ENCODE assay signal across 8 cellular contexts in the genomic region with DNA sequence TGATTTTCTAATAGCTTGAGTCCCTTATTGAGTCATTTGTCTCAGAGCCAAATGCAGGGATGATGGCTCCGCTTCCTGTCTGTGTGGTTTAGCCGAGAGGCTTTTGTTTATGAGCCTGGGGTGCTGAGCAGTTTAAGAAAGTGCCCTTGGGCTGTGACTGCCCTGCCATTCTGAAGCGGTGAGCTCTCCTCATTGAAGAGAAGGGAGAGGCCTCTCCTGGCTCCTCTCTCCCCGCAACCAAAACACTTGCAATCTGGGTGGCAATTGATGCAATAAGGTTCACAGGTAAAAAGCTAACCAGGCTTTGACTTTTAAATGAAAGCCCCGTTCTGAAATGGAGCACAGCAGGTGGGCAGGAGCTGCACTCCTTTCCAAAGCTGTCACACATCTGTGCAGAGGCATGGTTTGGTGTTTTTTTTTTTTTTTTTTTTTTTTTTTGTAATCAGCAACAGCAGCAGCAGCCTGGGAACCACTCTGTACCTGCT.
DNase-seq lines count a peak whose midpoint lies in the region; ATAC-seq and TF ChIP-seq lines count a peak whose summit lies in the region.

No MANE protein-coding gene starts in this region.

- H3K36me3 ChIP-seq in HUES6 (ENCODE audit: control insufficient read depth, insufficient read depth, low read length) (no peaks in the 10 kb centered on the region), MM.1S (replicated peaks; ENCODE audit: insufficient read depth, low read length) (no peaks in the 10 kb centered on the region)

- DNase-seq in Daoy (ENCODE audit: low read depth), result peak; percentile 80
- DNase-seq in activated T-cell treated with anti-CD3 and anti-CD28 coated beads, Interleukin-2, amount 50 U/mL, for 72 hours, result peak; percentile 12 to 31
- DNase-seq in kidney glomerular epithelial cell (lab: John Stamatoyannopoulos, UW), result peak; percentile 19
- no peak for DNase-seq in MM.1S
- no peak for DNase-seq in effector CD4-positive, alpha-beta T cell
- DNase-seq in OCI-M2 (lab: John Stamatoyannopoulos, UW; ENCODE audit: unreplicated experiment), result no peak

- H3K9me3 Mint-ChIP-seq in activated T-cell treated with anti-CD3 and anti-CD28 coated beads, Interleukin-2, amount 50 U/mL, for 72 hours, result no peaks in the 10 kb centered on the region

- H3K27ac ChIP-seq in HUES6 (ENCODE audit: low read depth, low read length) (peak overlapping the region; percentile 45; the same call in 1 of the 2 replicates), MM.1S (ENCODE audit: low read length) (no peak overlapping the region)

- H3K9ac ChIP-seq in HUES6 (ENCODE audit: low read length), result peak overlapping the region; percentile 58
- H3K9ac ChIP-seq in MM.1S (ENCODE audit: low read length), result no peak overlapping the region

- no peaks in the 10 kb centered on the region for H3F3A ChIP-seq in MM.1S (ENCODE audit: insufficient read depth, low read length)

- H3K4me1 ChIP-seq in HUES6 (ENCODE audit: control insufficient read depth, insufficient read depth, low read length) (peaks cover 31% of the 10 kb centered on the region), MM.1S (ENCODE audit: low read length) (no peaks in the 10 kb centered on the region)

- H3K79me2 ChIP-seq in MM.1S (ENCODE audit: low read length), result no peaks in the 10 kb centered on the region

- H3K9me3 ChIP-seq in HUES6 (ENCODE audit: control insufficient read depth, insufficient read depth, low read depth, low read length), result no peaks in the 10 kb centered on the region
- no peaks in the 10 kb centered on the region for H3K9me3 ChIP-seq in MM.1S (replicated peaks; ENCODE audit: insufficient read depth, low read length)

- H3K4me2 ChIP-seq in MM.1S (ENCODE audit: low read depth, low read length), result no peak overlapping the region

- H3K9me2 ChIP-seq in MM.1S (replicated peaks; ENCODE audit: insufficient read depth, low read length), result no peaks in the 10 kb centered on the region

- peak; percentile 76 to 90 for ATAC-seq in activated T-cell treated with anti-CD3 and anti-CD28 coated beads, Interleukin-2, amount 50 U/mL, for 72 hours (replicated peaks in 1 of 2)
- ATAC-seq in GM21360 (IDR thresholded peaks at IDR 0.05; ENCODE audit: unreplicated experiment), result no peak

- peak overlapping the region; percentile 3 for H3K27ac Mint-ChIP-seq in activated T-cell treated with anti-CD3 and anti-CD28 coated beads, Interleukin-2, amount 50 U/mL, for 72 hours

- no peaks in the 10 kb centered on the region for H3K36me3 Mint-ChIP-seq in activated T-cell treated with anti-CD3 and anti-CD28 coated beads, Interleukin-2, amount 50 U/mL, for 72 hours (ENCODE audit: insufficient read depth in 2 of 2)

- peaks cover 7% of the 10 kb centered on the region for H3K4me1 Mint-ChIP-seq in activated T-cell treated with anti-CD3 and anti-CD28 coated beads, Interleukin-2, amount 50 U/mL, for 72 hours (ENCODE audit: low read depth)

- H3K4me3 Mint-ChIP-seq in activated T-cell treated with anti-CD3 and anti-CD28 coated beads, Interleukin-2, amount 50 U/mL, for 72 hours, result peak overlapping the region; percentile 18 to 50

- no peak for TF ChIP-seq CTCF in MM.1S (IDR thresholded peaks at IDR 0.05; ENCODE audit: low read length)

- H4K20me1 ChIP-seq in MM.1S (ENCODE audit: insufficient read depth, low read length), result no peaks in the 10 kb centered on the region

- H2AFZ ChIP-seq in MM.1S (ENCODE audit: low read length), result no peak overlapping the region

- H3K27me3 Mint-ChIP-seq in activated T-cell treated with anti-CD3 and anti-CD28 coated beads, Interleukin-2, amount 50 U/mL, for 72 hours (ENCODE audit: low read depth), result peaks cover 7% of the 10 kb centered on the region

- peaks cover 37% of the 10 kb centered on the region for H3K27me3 ChIP-seq in HUES6 (ENCODE audit: control insufficient read depth, insufficient read depth, low read length)
- H3K27me3 ChIP-seq in MM.1S (replicated peaks; ENCODE audit: insufficient read depth, low read length), result no peaks in the 10 kb centered on the region

- H3K4me3 ChIP-seq in HUES6 (ENCODE audit: low read depth, low read length) (peak overlapping the region; percentile 38), MM.1S (ENCODE audit: low read length) (no peak overlapping the region)

Comparison
In these comparisons a context has a peak if more than half of its experiments do, and no peak if none do; other contexts are left out.
1. DNase-seq: peak in Daoy (single experiment), activated T-cell treated with anti-CD3 and anti-CD28 coated beads, Interleukin-2, amount 50 U/mL, for 72 hours (2 of 2) and kidney glomerular epithelial cell (single experiment); none in MM.1S (single experiment), effector CD4-positive, alpha-beta T cell (single experiment) and OCI-M2 (single experiment).